Comparison of ENCODE assay signal across 8 cellular contexts in genomic region chr4:183399166-183399565, GRCh38. TPM values are rescaled to one million over a fixed set of nuclear protein-coding genes. Genes with fewer than 3 reads are reported as not detected.
A peak's percentile ranks its signal among the peaks of the same experiment; 100 is the strongest.
DNase-seq lines count a peak whose midpoint lies in the region; ATAC-seq and TF ChIP-seq lines count a peak whose summit lies in the region.

No MANE protein-coding gene starts in this region.

- CTCF ChIA-PET in CD4-positive, alpha-beta T cell (lab: Charles Lee): interaction anchor here (1.4 to 1.7 kb wide), 2 partner anchors 8 to 44 kb away, joined by 5 to 11 read pairs; no protein-coding TSS in a partner anchor

- H3K4me3 Mint-ChIP-seq in CD4-positive, alpha-beta T cell: peak overlapping the region; percentile 90
- peak overlapping the region; percentile 22; the same call in 1 of the 2 replicates for H3K4me3 Mint-ChIP-seq in HFFc6
- H3K4me3 Mint-ChIP-seq in activated T-helper 17 cell treated with anti-CD3 and anti-CD28 coated beads, Interleukin-2, amount 50 U/mL, for 72 hours: peak overlapping the region; percentile 78

- ATAC-seq in CD4-positive, alpha-beta T cell (ENCODE audit: poor library complexity): no peak
- ATAC-seq in activated T-helper 17 cell treated with anti-CD3 and anti-CD28 coated beads, Interleukin-2, amount 50 U/mL, for 72 hours (replicated peaks): no peak
- ATAC-seq in left lobe of liver (no peak), HG03175 (IDR thresholded peaks at IDR 0.05; ENCODE audit: unreplicated experiment) (no peak)

- POLR2A ChIA-PET in CD4-positive, alpha-beta T cell (lab: Charles Lee): interaction anchor here (1.4 kb wide), 1 partner anchor 45 kb away, joined by 7 read pairs; the partner anchor contains the start of gene CDKN2AIP

- H3K27ac ChIP-seq in CD4-positive, alpha-beta T cell (ENCODE audit: low read depth, low read length): no peak overlapping the region
- no peak overlapping the region for H3K27ac ChIP-seq in mucosa of rectum (ENCODE audit: low read depth in 2 of 2, low read length in 2 of 2)

- H3K9me3 Mint-ChIP-seq in CD4-positive, alpha-beta T cell: no peaks in the 10 kb centered on the region
- H3K9me3 Mint-ChIP-seq in HFFc6: no peaks in the 10 kb centered on the region
- no peaks in the 10 kb centered on the region for H3K9me3 Mint-ChIP-seq in activated T-helper 17 cell treated with anti-CD3 and anti-CD28 coated beads, Interleukin-2, amount 50 U/mL, for 72 hours

- no peaks in the 10 kb centered on the region for H3K36me3 ChIP-seq in mucosa of rectum (ENCODE audit: control insufficient read depth in 2 of 2, insufficient read depth in 2 of 2, low read length in 2 of 2)

- no peak for DNase-seq in CD4-positive, alpha-beta T cell
- DNase-seq in HFFc6 (no peak), left lobe of liver (ENCODE audit: low spot score) (no peak), NCI-H2171 (lab: John Stamatoyannopoulos, UW) (no peak)
- DNase-seq in activated effector memory CD4-positive, alpha-beta T cell treated with anti-CD3 and anti-CD28 coated beads, Interleukin-2, amount 50 U/mL, for 16 hours: no peak

- intact Hi-C loops in CD4-positive, alpha-beta T cell (cut with DNase I, micrococcal nuclease): loop anchor here in 1 of 2 experiments (5.0 to 10.0 kb wide), 2 partner anchors 114 to 482 kb away; partner anchors contain the start of gene DCTD

- no peaks in the 10 kb centered on the region for H3K27me3 ChIP-seq in CD4-positive, alpha-beta T cell (ENCODE audit: control insufficient read depth, insufficient read depth, low read length)
- H3K27me3 ChIP-seq in mucosa of rectum (ENCODE audit: control insufficient read depth in 2 of 2, insufficient read depth in 2 of 2, low read length in 2 of 2): no peaks in the 10 kb centered on the region

- H3K9me3 ChIP-seq in CD4-positive, alpha-beta T cell (ENCODE audit: control insufficient read depth, low read length): no peaks in the 10 kb centered on the region
- H3K9me3 ChIP-seq in mucosa of rectum (ENCODE audit: control insufficient read depth in 2 of 2, low read length in 2 of 2): no peaks in the 10 kb centered on the region

- peaks cover 31% of the 10 kb centered on the region for H3K4me1 Mint-ChIP-seq in CD4-positive, alpha-beta T cell (ENCODE audit: low read depth)
- H3K4me1 Mint-ChIP-seq in HFFc6 (ENCODE audit: low read depth): peaks cover 39% of the 10 kb centered on the region
- peaks cover 16% of the 10 kb centered on the region for H3K4me1 Mint-ChIP-seq in activated T-helper 17 cell treated with anti-CD3 and anti-CD28 coated beads, Interleukin-2, amount 50 U/mL, for 72 hours

- no peak overlapping the region for H3K27ac Mint-ChIP-seq in CD4-positive, alpha-beta T cell
- H3K27ac Mint-ChIP-seq in HFFc6: no peak overlapping the region
- no peak overlapping the region for H3K27ac Mint-ChIP-seq in activated T-helper 17 cell treated with anti-CD3 and anti-CD28 coated beads, Interleukin-2, amount 50 U/mL, for 72 hours

- H3K4me1 ChIP-seq in mucosa of rectum (ENCODE audit: control insufficient read depth in 2 of 2, insufficient read depth in 2 of 2, low read length in 2 of 2): peaks cover 6 to 7% of the 10 kb centered on the region in 2 donors

- H3K9ac ChIP-seq in mucosa of rectum (ENCODE audit: low read depth in 1 of 2, low read length in 2 of 2): peak overlapping the region in 1 of 2 donors; percentile 82

- H3K4me3 ChIP-seq in mucosa of rectum (ENCODE audit: low read length in 2 of 2): peak overlapping the region; percentile 75 to 78

- TF ChIP-seq CTCF in CD4-positive, alpha-beta T cell (IDR thresholded peaks at IDR 0.05): no peak
- TF ChIP-seq CTCF in HFFc6 (IDR thresholded peaks at IDR 0.05): no peak

- H3K27me3 Mint-ChIP-seq in CD4-positive, alpha-beta T cell: peaks cover 17% of the 10 kb centered on the region
- peaks cover 2% of the 10 kb centered on the region for H3K27me3 Mint-ChIP-seq in HFFc6 (ENCODE audit: insufficient read depth)
- peaks cover 3% of the 10 kb centered on the region for H3K27me3 Mint-ChIP-seq in activated T-helper 17 cell treated with anti-CD3 and anti-CD28 coated beads, Interleukin-2, amount 50 U/mL, for 72 hours

- no peaks in the 10 kb centered on the region for H3K36me3 Mint-ChIP-seq in CD4-positive, alpha-beta T cell (ENCODE audit: low read depth)
- no peaks in the 10 kb centered on the region for H3K36me3 Mint-ChIP-seq in HFFc6 (ENCODE audit: low read depth)
- H3K36me3 Mint-ChIP-seq in activated T-helper 17 cell treated with anti-CD3 and anti-CD28 coated beads, Interleukin-2, amount 50 U/mL, for 72 hours (ENCODE audit: low read depth): no peaks in the 10 kb centered on the region

RNA-seq across cellular contexts. Expression of gene CDKN2AIP, which starts 45.3 kb away (rescaled TPM):
- total RNA-seq in CD4-positive, alpha-beta T cell: 10 to 100 TPM; 55.7 to 56.9 TPM
- total RNA-seq in HFFc6 (2021; fragmentation: NEBNext Ultra II Directional; extraction: Animal tissue kit (Norgen Biotek cat#: 25700)): 10 to 100 TPM; 11.7 to 15.1 (median 13.6) TPM
- total RNA-seq in activated T-helper 17 cell treated with anti-CD3 and anti-CD28 coated beads, Interleukin-2, amount 50 U/mL, for 72 hours: 10 to 100 TPM; 16.3 to 32.2 TPM
- total RNA-seq in left lobe of liver: 6.8 TPM

Comparison
In these comparisons a context has a peak if more than half of its experiments do, and no peak if none do; other contexts are left out.
1. H3K4me3 Mint-ChIP-seq: peak in every context shown above with its lines; median percentile 90 in CD4-positive, alpha-beta T cell; 78 in activated T-helper 17 cell treated with anti-CD3 and anti-CD28 coated beads, Interleukin-2, amount 50 U/mL, for 72 hours; 22 in HFFc6.